In the genomic region with DNA sequence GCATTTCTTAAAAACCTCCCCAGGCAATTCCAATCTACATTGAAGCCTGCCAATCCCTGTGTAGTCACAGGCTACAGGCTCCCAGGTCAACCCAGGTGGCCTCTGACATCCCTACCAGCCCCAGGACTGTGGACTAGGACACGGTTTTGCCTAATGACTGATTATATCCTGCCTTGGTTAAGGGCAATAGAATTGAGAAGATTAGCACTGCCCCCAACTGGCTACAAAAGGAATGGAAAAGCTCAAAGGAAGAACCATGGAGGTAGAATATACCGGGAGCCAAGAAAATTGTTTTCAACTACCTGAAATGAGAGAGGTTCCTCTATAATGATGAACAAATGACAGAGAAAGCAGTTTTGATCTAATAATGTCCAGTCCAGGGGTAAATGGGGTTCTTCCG, we compare ENCODE assay signal across 9 cellular contexts.
DNase-seq lines count a peak whose midpoint lies in the region; ATAC-seq, FAIRE-seq and TF ChIP-seq lines count a peak whose summit lies in the region.
"Had no signal": no experiment of that assay in that cellular context is flagged by ENCODE, and none has a peak within 500 bp of the region (broad histone marks: within the 10 kb centered on the region; RNA-seq: fewer than 3 reads in every experiment).

No MANE protein-coding gene starts in this region.

- ATAC-seq in left lung (peak; percentile 25), HG03280 (IDR thresholded peaks at IDR 0.05; ENCODE audit: unreplicated experiment) (no peak), GM21526 (IDR thresholded peaks at IDR 0.05; ENCODE audit: low FRiP score, unreplicated experiment) (no peak)

- H2BK5ac ChIP-seq in H9 (ENCODE audit: insufficient read length, low read length): no peak overlapping the region

- TF ChIP-seq CTCF in H9 (conservative IDR thresholded peaks at IDR 0.05) (peak; percentile 73), left lung (IDR thresholded peaks at IDR 0.05) (peak; percentile 31 to 34)

- no peak overlapping the region for H2BK15ac ChIP-seq in H9 (ENCODE audit: low read depth, low read length)

- no peak overlapping the region for H3K4ac ChIP-seq in H9 (ENCODE audit: low read depth, low read length)

- intact Hi-C loops in left lung (cut with DNase I): no loop called here

- no peak overlapping the region for H2BK12ac ChIP-seq in H9 (ENCODE audit: insufficient read length, low read depth, low read length)

- no peak overlapping the region for H2BK20ac ChIP-seq in H9 (ENCODE audit: low read depth, low read length, poor library complexity, severe bottlenecking)

- no peak overlapping the region for H3K27ac Mint-ChIP-seq in H9

- no peaks in the 10 kb centered on the region for H3K9me3 Mint-ChIP-seq in H9

- no peaks in the 10 kb centered on the region for H4K20me1 ChIP-seq in H9 (ENCODE audit: control insufficient read depth, insufficient read depth, insufficient read length)

- H3K4me1 ChIP-seq in H9 (ENCODE audit: insufficient read depth, low read length) (no peaks in the 10 kb centered on the region), left lung (no peaks in the 10 kb centered on the region)

- H3K4me2 ChIP-seq in H9 (ENCODE audit: insufficient read depth, insufficient read length, low read length): no peak overlapping the region

- H3K4me3 ChIP-seq in left lung: no peak overlapping the region

- H4K5ac ChIP-seq in H9 (ENCODE audit: insufficient read length, low read depth, low read length): no peak overlapping the region

- H4K91ac ChIP-seq in H9 (ENCODE audit: insufficient read length, low read depth, low read length): no peak overlapping the region

- H3K9ac ChIP-seq in H9 (ENCODE audit: extremely low read depth, insufficient read length, low read length): no peak overlapping the region

- no peak overlapping the region for H2AK5ac ChIP-seq in H9 (ENCODE audit: insufficient read length, low read length)

- no peak overlapping the region for H3K23ac ChIP-seq in H9 (ENCODE audit: insufficient read length, low read depth, low read length)

- no peak overlapping the region for H3K4me3 Mint-ChIP-seq in H9

- H3K27ac ChIP-seq in H9 (ENCODE audit: insufficient read length, low read depth, low read length) (no peak overlapping the region), left lung (no peak overlapping the region)

- H3K4me1 Mint-ChIP-seq in H9: peaks cover 4 to 6% of the 10 kb centered on the region in 2 experiments; a peak in 2 of 4 replicates

- H4K8ac ChIP-seq in H9 (replicated peaks; ENCODE audit: insufficient read length, low read depth, low read length): no peak overlapping the region

- no peaks in the 10 kb centered on the region for H3K79me1 ChIP-seq in H9 (ENCODE audit: insufficient read depth, low read depth, low read length, poor library complexity, severe bottlenecking)

- H3K23me2 ChIP-seq in H9 (ENCODE audit: insufficient read length, low read depth, low read length, poor library complexity, severe bottlenecking): no peaks in the 10 kb centered on the region

- H3K36me3 ChIP-seq in left lung: no peaks in the 10 kb centered on the region

- H3K27me3 Mint-ChIP-seq in H9 (ENCODE audit: low read depth): no peaks in the 10 kb centered on the region

- H3K79me2 ChIP-seq in H9 (ENCODE audit: insufficient read depth, low read length): no peaks in the 10 kb centered on the region

- H2BK120ac ChIP-seq in H9 (ENCODE audit: low read depth, low read length, poor library complexity, severe bottlenecking): no peak overlapping the region

- no peaks in the 10 kb centered on the region for H3K36me3 Mint-ChIP-seq in H9 (ENCODE audit: insufficient read depth in 1 of 3, low read depth in 3 of 3)

- WGBS in H9 (ENCODE audit: extremely low coverage, insufficient read length, low lambda C conversion rate): no CpG with 5 or more reads among the region's 3 CpGs

- DNase-seq in DMS 273 (lab: John Stamatoyannopoulos, UW; ENCODE audit: unreplicated experiment) (peak; percentile 50), H9 (peak; percentile 36), left lung (no peak), DMS79 treated with DMSO at 0.1 percent for 48 hours (lab: John Stamatoyannopoulos, UW) (no peak)
- no peak for DNase-seq in activated CD4-positive, alpha-beta T cell treated with anti-CD3 and anti-CD28 coated beads for 4 hours
- DNase-seq: stimulated activated CD4-positive, alpha-beta T cell treated with anti-CD3 and anti-CD28 coated beads, Interleukin-15, amount 100 ng/mL, for 24 hours had no signal

- no peak overlapping the region for H3T11ph ChIP-seq in H9 (ENCODE audit: low read length)

- H3K18ac ChIP-seq in H9 (ENCODE audit: insufficient read length, low read depth, low read length): no peak overlapping the region

- H3K56ac ChIP-seq in H9 (ENCODE audit: insufficient read length, low read depth, low read length): no peak overlapping the region

- no peak overlapping the region for H2AFZ ChIP-seq in H9 (ENCODE audit: low read length)

- H3K9me3 ChIP-seq in H9 (ENCODE audit: control insufficient read depth, low read depth, low read length) (no peaks in the 10 kb centered on the region), left lung (no peaks in the 10 kb centered on the region)

- H3K27me3 ChIP-seq in H9 (ENCODE audit: insufficient read depth, low read length) (no peaks in the 10 kb centered on the region), left lung (no peaks in the 10 kb centered on the region)

- no peak overlapping the region for H3K14ac ChIP-seq in H9 (ENCODE audit: insufficient read depth, low read length)

- FAIRE-seq in TTC549 (lab: Jason Lieb, UNC): peak; percentile 86

Comparison
In these comparisons a context has a peak if more than half of its experiments do, and no peak if none do; other contexts are left out.
1. DNase-seq: peak in DMS 273 (single experiment) and H9 (single experiment); none in left lung (0 of 2), activated CD4-positive, alpha-beta T cell treated with anti-CD3 and anti-CD28 coated beads for 4 hours (0 of 2) and DMS79 treated with DMSO at 0.1 percent for 48 hours (single experiment).